ENCODE assay signal across 1 cellular context in the genomic region with DNA sequence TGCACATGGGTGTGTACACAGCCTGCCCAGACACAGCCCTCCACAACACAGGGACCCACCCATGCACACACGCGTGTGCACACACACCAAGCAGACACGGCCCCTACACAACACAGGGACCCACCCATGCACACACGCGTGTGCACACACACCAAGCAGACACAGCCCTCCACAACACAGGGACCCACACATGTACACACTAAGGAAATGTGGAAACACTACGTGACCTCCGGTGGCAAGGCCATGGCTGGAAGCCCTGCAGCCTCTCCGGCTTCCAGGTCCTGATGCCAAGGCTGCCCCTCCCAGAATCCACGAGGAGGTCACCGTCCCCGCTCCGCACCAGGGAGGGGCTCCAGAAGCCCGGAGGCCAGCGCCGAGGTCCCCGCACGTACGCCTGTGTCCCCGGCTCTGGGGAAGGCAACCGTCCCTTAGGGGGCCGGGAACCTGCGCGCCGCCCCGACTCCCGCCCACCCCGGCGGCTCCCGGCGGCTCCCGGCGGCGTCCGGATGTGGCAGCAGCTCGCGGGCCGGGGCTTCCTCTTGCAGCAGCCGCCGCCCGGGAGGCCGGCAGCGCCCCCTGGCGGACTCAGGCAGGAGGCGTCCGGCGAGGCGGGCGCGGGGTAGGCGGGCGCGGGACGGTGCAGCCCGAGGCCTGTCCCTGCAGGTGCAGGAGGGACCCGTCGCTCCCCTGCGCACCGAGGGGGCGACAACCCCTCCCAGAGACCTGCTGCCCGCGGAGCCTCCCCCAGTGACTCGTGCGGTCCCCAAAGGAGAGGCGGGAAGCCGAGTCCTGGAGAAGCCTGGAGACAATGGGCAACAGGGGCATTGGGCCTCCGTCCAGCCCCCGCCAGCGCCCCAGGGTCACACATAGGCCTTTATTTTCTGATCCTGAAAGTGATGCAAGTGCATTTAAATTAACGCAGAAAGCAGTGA.
TF ChIP-seq lines count a peak whose summit lies in the region.

No MANE protein-coding gene starts in this region.

TF ChIP-seq in GM12878, 131 proteins besides CTCF, POLR2A, EP300 and RAD21 (continued from another document and continues in another):
- TF ChIP-seq NR2C2 (IDR thresholded peaks at IDR 0.05; ENCODE audit: borderline replicate concordance, control insufficient read depth, insufficient read length, low read depth) (no peak), SPI1 (IDR thresholded peaks at IDR 0.05; ENCODE audit: borderline replicate concordance, insufficient read depth, low read depth, low read length) (no peak), FOXM1 (IDR thresholded peaks at IDR 0.05; ENCODE audit: low read depth, low read length) (no peak), KAT2A (conservative IDR thresholded peaks at IDR 0.05; ENCODE audit: control insufficient read depth, low read depth, low read length) (no peak), TCF3 (IDR thresholded peaks at IDR 0.05; ENCODE audit: borderline replicate concordance, insufficient read depth, low read depth, low read length) (0 out of 2 replicates have a peak, but pooled peaks have one; percentile 23), BHLHE40 (IDR thresholded peaks at IDR 0.05; ENCODE audit: borderline replicate concordance in 1 of 2, low read depth in 2 of 2, low read length in 1 of 2) (peak in 1 of 2 experiments; percentile 70; a peak in 2 of 4 replicates), MTA2 (IDR thresholded peaks at IDR 0.05; ENCODE audit: low read depth) (no peak), ZNF24 (IDR thresholded peaks at IDR 0.05) (no peak), ATF7 (IDR thresholded peaks at IDR 0.05; ENCODE audit: low read depth) (no peak), IRF4 (IDR thresholded peaks at IDR 0.05; ENCODE audit: low read depth, low read length) (no peak), JUND (IDR thresholded peaks at IDR 0.05; ENCODE audit: low read depth, low read length) (no peak), PML (IDR thresholded peaks at IDR 0.05; ENCODE audit: low read length) (no peak), NFIC (IDR thresholded peaks at IDR 0.05; ENCODE audit: low read depth, low read length) (no peak), ZNF217 (IDR thresholded peaks at IDR 0.05) (no peak), SMARCA5 (IDR thresholded peaks at IDR 0.05) (peak; percentile 84; the same call in 1 of the 2 replicates), MXI1 (IDR thresholded peaks at IDR 0.05; ENCODE audit: low read depth, low read length) (no peak), IKZF1 (conservative IDR thresholded peaks at IDR 0.05) (peak; percentile 65), TARDBP (IDR thresholded peaks at IDR 0.05; ENCODE audit: borderline replicate concordance) (no peak), HDAC2 (IDR thresholded peaks at IDR 0.05) (no peak), CEBPB (IDR thresholded peaks at IDR 0.05; ENCODE audit: borderline replicate concordance in 1 of 2, low read depth in 2 of 2, low read length in 2 of 2) (no peak), NFYA (IDR thresholded peaks at IDR 0.05; ENCODE audit: borderline replicate concordance, low read depth, low read length) (no peak), RB1 (IDR thresholded peaks at IDR 0.05; ENCODE audit: borderline replicate concordance) (peak; percentile 84; the same call in 1 of the 2 replicates), SMC3 (IDR thresholded peaks at IDR 0.05; ENCODE audit: borderline replicate concordance, low read length) (peak; percentile 75; the same call in 1 of the 2 replicates), NR2C1 (IDR thresholded peaks at IDR 0.05) (no peak), EGR1 (IDR thresholded peaks at IDR 0.05; ENCODE audit: borderline replicate concordance in 1 of 2, low read depth in 2 of 2, low read length in 2 of 2) (no peak), MTA3 (IDR thresholded peaks at IDR 0.05; ENCODE audit: borderline replicate concordance, low read length) (no peak), SREBF1 (IDR thresholded peaks at IDR 0.05; ENCODE audit: low read length) (no peak), KDM1A (IDR thresholded peaks at IDR 0.05; ENCODE audit: borderline replicate concordance) (no peak), YBX1 (IDR thresholded peaks at IDR 0.05) (no peak), ZNF207 (IDR thresholded peaks at IDR 0.05; ENCODE audit: borderline replicate concordance) (no peak), EZH2 (IDR thresholded peaks at IDR 0.05; ENCODE audit: borderline replicate concordance, control insufficient read depth, low read depth, low read length) (no peak), ZZZ3 (IDR thresholded peaks at IDR 0.05; ENCODE audit: control insufficient read depth, insufficient read length, low read depth) (no peak), FOXK2 (IDR thresholded peaks at IDR 0.05) (no peak), LARP7 (IDR thresholded peaks at IDR 0.05) (peak; percentile 82), CBFB (IDR thresholded peaks at IDR 0.05; ENCODE audit: low read depth) (no peak), ZNF622 (IDR thresholded peaks at IDR 0.05) (no peak), PAX8 (IDR thresholded peaks at IDR 0.05) (no peak), MEF2A (IDR thresholded peaks at IDR 0.05; ENCODE audit: insufficient read depth, low read depth, low read length) (no peak), NBN (IDR thresholded peaks at IDR 0.05) (peak; percentile 40; the same call in 1 of the 2 replicates), KLF5 (IDR thresholded peaks at IDR 0.05; ENCODE audit: partially characterized antibody) (no peak), YY1 (IDR thresholded peaks at IDR 0.05; ENCODE audit: low read depth, low read length) (peak; percentile 81), MEF2B (IDR thresholded peaks at IDR 0.05; ENCODE audit: partially characterized antibody, poor library complexity, severe bottlenecking) (no peak)
- TF ChIP-seq, protein P1, sequence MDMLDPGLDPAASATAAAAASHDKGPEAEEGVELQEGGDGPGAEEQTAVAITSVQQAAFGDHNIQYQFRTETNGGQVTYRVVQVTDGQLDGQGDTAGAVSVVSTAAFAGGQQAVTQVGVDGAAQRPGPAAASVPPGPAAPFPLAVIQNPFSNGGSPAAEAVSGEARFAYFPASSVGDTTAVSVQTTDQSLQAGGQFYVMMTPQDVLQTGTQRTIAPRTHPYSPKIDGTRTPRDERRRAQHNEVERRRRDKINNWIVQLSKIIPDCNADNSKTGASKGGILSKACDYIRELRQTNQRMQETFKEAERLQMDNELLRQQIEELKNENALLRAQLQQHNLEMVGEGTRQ (IDR thresholded peaks at IDR 0.05; ENCODE audit: borderline replicate concordance, low read depth, low read length): no peak
- TF ChIP-seq, protein P2, sequence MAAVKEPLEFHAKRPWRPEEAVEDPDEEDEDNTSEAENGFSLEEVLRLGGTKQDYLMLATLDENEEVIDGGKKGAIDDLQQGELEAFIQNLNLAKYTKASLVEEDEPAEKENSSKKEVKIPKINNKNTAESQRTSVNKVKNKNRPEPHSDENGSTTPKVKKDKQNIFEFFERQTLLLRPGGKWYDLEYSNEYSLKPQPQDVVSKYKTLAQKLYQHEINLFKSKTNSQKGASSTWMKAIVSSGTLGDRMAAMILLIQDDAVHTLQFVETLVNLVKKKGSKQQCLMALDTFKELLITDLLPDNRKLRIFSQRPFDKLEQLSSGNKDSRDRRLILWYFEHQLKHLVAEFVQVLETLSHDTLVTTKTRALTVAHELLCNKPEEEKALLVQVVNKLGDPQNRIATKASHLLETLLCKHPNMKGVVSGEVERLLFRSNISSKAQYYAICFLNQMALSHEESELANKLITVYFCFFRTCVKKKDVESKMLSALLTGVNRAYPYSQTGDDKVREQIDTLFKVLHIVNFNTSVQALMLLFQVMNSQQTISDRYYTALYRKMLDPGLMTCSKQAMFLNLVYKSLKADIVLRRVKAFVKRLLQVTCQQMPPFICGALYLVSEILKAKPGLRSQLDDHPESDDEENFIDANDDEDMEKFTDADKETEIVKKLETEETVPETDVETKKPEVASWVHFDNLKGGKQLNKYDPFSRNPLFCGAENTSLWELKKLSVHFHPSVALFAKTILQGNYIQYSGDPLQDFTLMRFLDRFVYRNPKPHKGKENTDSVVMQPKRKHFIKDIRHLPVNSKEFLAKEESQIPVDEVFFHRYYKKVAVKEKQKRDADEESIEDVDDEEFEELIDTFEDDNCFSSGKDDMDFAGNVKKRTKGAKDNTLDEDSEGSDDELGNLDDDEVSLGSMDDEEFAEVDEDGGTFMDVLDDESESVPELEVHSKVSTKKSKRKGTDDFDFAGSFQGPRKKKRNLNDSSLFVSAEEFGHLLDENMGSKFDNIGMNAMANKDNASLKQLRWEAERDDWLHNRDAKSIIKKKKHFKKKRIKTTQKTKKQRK (IDR thresholded peaks at IDR 0.05; ENCODE audit: low read depth, low read length): no peak
- TF ChIP-seq, protein P3, sequence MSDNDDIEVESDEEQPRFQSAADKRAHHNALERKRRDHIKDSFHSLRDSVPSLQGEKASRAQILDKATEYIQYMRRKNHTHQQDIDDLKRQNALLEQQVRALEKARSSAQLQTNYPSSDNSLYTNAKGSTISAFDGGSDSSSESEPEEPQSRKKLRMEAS (IDR thresholded peaks at IDR 0.05; ENCODE audit: low read depth, low read length): no peak
- TF ChIP-seq, protein P4, sequence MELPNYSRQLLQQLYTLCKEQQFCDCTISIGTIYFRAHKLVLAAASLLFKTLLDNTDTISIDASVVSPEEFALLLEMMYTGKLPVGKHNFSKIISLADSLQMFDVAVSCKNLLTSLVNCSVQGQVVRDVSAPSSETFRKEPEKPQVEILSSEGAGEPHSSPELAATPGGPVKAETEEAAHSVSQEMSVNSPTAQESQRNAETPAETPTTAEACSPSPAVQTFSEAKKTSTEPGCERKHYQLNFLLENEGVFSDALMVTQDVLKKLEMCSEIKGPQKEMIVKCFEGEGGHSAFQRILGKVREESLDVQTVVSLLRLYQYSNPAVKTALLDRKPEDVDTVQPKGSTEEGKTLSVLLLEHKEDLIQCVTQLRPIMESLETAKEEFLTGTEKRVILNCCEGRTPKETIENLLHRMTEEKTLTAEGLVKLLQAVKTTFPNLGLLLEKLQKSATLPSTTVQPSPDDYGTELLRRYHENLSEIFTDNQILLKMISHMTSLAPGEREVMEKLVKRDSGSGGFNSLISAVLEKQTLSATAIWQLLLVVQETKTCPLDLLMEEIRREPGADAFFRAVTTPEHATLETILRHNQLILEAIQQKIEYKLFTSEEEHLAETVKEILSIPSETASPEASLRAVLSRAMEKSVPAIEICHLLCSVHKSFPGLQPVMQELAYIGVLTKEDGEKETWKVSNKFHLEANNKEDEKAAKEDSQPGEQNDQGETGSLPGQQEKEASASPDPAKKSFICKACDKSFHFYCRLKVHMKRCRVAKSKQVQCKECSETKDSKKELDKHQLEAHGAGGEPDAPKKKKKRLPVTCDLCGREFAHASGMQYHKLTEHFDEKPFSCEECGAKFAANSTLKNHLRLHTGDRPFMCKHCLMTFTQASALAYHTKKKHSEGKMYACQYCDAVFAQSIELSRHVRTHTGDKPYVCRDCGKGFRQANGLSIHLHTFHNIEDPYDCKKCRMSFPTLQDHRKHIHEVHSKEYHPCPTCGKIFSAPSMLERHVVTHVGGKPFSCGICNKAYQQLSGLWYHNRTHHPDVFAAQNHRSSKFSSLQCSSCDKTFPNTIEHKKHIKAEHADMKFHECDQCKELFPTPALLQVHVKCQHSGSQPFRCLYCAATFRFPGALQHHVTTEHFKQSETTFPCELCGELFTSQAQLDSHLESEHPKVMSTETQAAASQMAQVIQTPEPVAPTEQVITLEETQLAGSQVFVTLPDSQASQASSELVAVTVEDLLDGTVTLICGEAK (IDR thresholded peaks at IDR 0.05; ENCODE audit: borderline replicate concordance): no peak
- TF ChIP-seq, protein P5, sequence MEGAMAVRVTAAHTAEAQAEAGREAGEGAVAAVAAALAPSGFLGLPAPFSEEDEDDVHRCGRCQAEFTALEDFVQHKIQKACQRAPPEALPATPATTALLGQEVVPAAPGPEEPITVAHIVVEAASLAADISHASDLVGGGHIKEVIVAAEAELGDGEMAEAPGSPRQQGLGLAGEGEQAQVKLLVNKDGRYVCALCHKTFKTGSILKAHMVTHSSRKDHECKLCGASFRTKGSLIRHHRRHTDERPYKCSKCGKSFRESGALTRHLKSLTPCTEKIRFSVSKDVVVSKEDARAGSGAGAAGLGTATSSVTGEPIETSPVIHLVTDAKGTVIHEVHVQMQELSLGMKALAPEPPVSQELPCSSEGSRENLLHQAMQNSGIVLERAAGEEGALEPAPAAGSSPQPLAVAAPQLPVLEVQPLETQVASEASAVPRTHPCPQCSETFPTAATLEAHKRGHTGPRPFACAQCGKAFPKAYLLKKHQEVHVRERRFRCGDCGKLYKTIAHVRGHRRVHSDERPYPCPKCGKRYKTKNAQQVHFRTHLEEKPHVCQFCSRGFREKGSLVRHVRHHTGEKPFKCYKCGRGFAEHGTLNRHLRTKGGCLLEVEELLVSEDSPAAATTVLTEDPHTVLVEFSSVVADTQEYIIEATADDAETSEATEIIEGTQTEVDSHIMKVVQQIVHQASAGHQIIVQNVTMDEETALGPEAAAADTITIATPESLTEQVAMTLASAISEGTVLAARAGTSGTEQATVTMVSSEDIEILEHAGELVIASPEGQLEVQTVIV (IDR thresholded peaks at IDR 0.05; ENCODE audit: borderline replicate concordance, partially characterized antibody): no peak
- TF ChIP-seq, protein P6, sequence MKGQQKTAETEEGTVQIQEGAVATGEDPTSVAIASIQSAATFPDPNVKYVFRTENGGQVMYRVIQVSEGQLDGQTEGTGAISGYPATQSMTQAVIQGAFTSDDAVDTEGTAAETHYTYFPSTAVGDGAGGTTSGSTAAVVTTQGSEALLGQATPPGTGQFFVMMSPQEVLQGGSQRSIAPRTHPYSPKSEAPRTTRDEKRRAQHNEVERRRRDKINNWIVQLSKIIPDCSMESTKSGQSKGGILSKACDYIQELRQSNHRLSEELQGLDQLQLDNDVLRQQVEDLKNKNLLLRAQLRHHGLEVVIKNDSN (IDR thresholded peaks at IDR 0.05; ENCODE audit: borderline replicate concordance, extremely low read length, insufficient read depth, low read depth, low read length): no peak
- TF ChIP-seq, protein P7, sequence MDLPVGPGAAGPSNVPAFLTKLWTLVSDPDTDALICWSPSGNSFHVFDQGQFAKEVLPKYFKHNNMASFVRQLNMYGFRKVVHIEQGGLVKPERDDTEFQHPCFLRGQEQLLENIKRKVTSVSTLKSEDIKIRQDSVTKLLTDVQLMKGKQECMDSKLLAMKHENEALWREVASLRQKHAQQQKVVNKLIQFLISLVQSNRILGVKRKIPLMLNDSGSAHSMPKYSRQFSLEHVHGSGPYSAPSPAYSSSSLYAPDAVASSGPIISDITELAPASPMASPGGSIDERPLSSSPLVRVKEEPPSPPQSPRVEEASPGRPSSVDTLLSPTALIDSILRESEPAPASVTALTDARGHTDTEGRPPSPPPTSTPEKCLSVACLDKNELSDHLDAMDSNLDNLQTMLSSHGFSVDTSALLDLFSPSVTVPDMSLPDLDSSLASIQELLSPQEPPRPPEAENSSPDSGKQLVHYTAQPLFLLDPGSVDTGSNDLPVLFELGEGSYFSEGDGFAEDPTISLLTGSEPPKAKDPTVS (IDR thresholded peaks at IDR 0.05; ENCODE audit: low read depth, low read length): no peak
- TF ChIP-seq, protein P8, sequence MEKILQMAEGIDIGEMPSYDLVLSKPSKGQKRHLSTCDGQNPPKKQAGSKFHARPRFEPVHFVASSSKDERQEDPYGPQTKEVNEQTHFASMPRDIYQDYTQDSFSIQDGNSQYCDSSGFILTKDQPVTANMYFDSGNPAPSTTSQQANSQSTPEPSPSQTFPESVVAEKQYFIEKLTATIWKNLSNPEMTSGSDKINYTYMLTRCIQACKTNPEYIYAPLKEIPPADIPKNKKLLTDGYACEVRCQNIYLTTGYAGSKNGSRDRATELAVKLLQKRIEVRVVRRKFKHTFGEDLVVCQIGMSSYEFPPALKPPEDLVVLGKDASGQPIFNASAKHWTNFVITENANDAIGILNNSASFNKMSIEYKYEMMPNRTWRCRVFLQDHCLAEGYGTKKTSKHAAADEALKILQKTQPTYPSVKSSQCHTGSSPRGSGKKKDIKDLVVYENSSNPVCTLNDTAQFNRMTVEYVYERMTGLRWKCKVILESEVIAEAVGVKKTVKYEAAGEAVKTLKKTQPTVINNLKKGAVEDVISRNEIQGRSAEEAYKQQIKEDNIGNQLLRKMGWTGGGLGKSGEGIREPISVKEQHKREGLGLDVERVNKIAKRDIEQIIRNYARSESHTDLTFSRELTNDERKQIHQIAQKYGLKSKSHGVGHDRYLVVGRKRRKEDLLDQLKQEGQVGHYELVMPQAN (conservative IDR thresholded peaks at IDR 0.05): peak; percentile 53; the same call in 1 of the 2 replicates
